Comparison of ENCODE assay signal across 20 cellular contexts in the genomic region with DNA sequence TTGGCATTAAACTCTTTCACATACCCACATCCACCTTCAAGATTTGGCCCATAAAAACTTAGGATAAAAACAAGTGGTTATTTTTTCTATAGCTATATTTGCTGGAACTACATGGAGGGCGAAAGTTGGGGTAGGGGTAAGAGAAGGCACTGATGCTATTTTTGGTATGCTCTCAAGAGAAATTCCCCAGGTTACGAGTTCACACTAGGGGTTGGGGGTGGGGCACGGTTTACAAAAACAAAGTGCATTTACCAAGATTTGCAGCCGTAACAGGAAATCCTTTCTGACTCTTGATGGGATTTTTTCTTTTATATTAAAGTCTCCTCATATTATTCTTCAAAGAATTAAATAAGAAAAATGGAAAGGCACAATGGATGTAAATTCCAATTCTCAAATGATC.
"Had no signal": no experiment of that assay in that cellular context is flagged by ENCODE, and none has a peak within 500 bp of the region (broad histone marks: within the 10 kb centered on the region; RNA-seq: fewer than 3 reads in every experiment).

No MANE protein-coding gene starts in this region.

- H3K36me3 Mint-ChIP-seq: naive thymus-derived CD8-positive, alpha-beta T cell; stimulated activated memory B cell treated with anti-CD40 and anti-IgM and Interleukin-4, amounts not matched to agents 10 μg/mL and 1 μg/mL and 100 μg/mL, for 72 hours had no signal

- DNase-seq: erythroblast; foreskin keratinocyte; islet precursor cell; mammary epithelial cell; naive thymus-derived CD8-positive, alpha-beta T cell; psoas muscle; retina; right lobe of liver; spleen; stimulated activated CD4-positive, alpha-beta T cell treated with anti-CD3 and anti-CD28 coated beads, Interleukin-15, amount 100 ng/mL, for 24 hours; stimulated activated CD4-positive, alpha-beta T cell treated with anti-CD3 and anti-CD28 coated beads, Interleukin-1b, Interleukin-23, amount 100 ng/mL, for 48 hours; stimulated activated CD4-positive, alpha-beta T cell treated with anti-CD3 and anti-CD28 coated beads, Interleukin-4, amount 100 ng/mL, for 24 hours; tibial artery; upper lobe of left lung; uterus had no signal

- H3K27ac Mint-ChIP-seq: dendritic cell treated with granulocyte-macrophage colony-stimulating factor and Interleukin-4, amounts not matched to agents 40 ng/mL and 50 ng/mL, for 4 days; stimulated activated memory B cell treated with anti-CD40 and anti-IgM and Interleukin-4, amounts not matched to agents 10 μg/mL and 1 μg/mL and 100 μg/mL, for 72 hours; stimulated activated naive CD8-positive, alpha-beta T cell treated with anti-CD3 and anti-CD28 coated beads, Interleukin-15, Interleukin-2, amounts not matched to agents 100 ng/mL and 50 ng/mL, for 24 hours had no signal

- H3K4me1 ChIP-seq: right lobe of liver, tibial artery, upper lobe of left lung, uterus had no signal

- H3K36me3 ChIP-seq: neutrophil, right lobe of liver, spleen, tibial artery, upper lobe of left lung, uterus had no signal

- ATAC-seq: left lobe of liver; naive thymus-derived CD8-positive, alpha-beta T cell; psoas muscle; right lobe of liver; stimulated activated memory B cell treated with anti-CD40 and anti-IgM and Interleukin-4, amounts not matched to agents 10 μg/mL and 1 μg/mL and 100 μg/mL, for 72 hours had no signal

- H3K4me3 ChIP-seq: psoas muscle, right lobe of liver, spleen, tibial artery, upper lobe of left lung, uterus had no signal

- H3K27ac ChIP-seq: foreskin keratinocyte, neutrophil, psoas muscle, right lobe of liver, tibial artery, upper lobe of left lung, uterus had no signal

- H3K9me3 Mint-ChIP-seq: dendritic cell treated with granulocyte-macrophage colony-stimulating factor and Interleukin-4, amounts not matched to agents 40 ng/mL and 50 ng/mL, for 4 days; naive thymus-derived CD8-positive, alpha-beta T cell; stimulated activated memory B cell treated with anti-CD40 and anti-IgM and Interleukin-4, amounts not matched to agents 10 μg/mL and 1 μg/mL and 100 μg/mL, for 72 hours had no signal

- H3K27me3 ChIP-seq: foreskin keratinocyte, right lobe of liver had no signal

- H3K4me3 Mint-ChIP-seq: dendritic cell treated with granulocyte-macrophage colony-stimulating factor and Interleukin-4, amounts not matched to agents 40 ng/mL and 50 ng/mL, for 4 days; naive thymus-derived CD8-positive, alpha-beta T cell; stimulated activated memory B cell treated with anti-CD40 and anti-IgM and Interleukin-4, amounts not matched to agents 10 μg/mL and 1 μg/mL and 100 μg/mL, for 72 hours; stimulated activated naive CD8-positive, alpha-beta T cell treated with anti-CD3 and anti-CD28 coated beads, Interleukin-15, Interleukin-2, amounts not matched to agents 100 ng/mL and 50 ng/mL, for 24 hours had no signal

- H3K9me3 ChIP-seq: neutrophil, psoas muscle, right lobe of liver, spleen, tibial artery, upper lobe of left lung, uterus had no signal
